In the genomic region with DNA sequence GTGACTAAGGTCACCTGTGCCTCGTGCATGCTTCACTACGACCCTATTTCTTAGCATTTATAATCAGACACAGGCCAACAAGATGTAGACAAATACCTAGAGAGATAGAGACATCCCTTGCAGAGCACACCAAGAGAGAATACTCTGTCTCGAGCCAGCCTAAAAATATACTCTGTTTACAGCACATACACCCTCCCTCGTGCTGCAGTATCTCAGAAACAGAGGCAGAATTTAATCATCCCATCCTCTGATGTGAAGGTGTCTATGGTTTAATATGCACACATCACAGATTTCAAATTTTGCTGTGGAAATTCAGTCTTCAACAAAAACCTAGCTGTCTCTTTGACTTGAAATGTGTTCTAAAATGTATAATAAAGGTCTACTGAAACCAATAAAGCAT, we compare ENCODE assay signal across 18 cellular contexts.
DNase-seq lines count a peak whose midpoint lies in the region; FAIRE-seq and TF ChIP-seq lines count a peak whose summit lies in the region.
"Had no signal": no experiment of that assay in that cellular context is flagged by ENCODE, and none has a peak within 500 bp of the region (broad histone marks: within the 10 kb centered on the region; RNA-seq: fewer than 3 reads in every experiment).

No MANE protein-coding gene starts in this region.

- WGBS in hepatocyte (ENCODE audit: low lambda C conversion rate, missing lambda C conversion rate): 71% methylated on average over 4 of the region's 4 CpGs

- peaks cover 6% of the 10 kb centered on the region for H3K4me1 ChIP-seq in hepatocyte (ENCODE audit: insufficient read depth)
- H3K4me1 ChIP-seq: BLaER1 treated with 17β-estradiol and CSF1 and Interleukin-3, amounts not matched to agents 10 nM and 100 nM had no signal

- H3K4me3 ChIP-seq in hepatocyte: no peak overlapping the region
- H3K4me3 ChIP-seq: BLaER1 treated with 17β-estradiol and CSF1 and Interleukin-3, amounts not matched to agents 10 nM and 100 nM had no signal

- H4K20me1 ChIP-seq in hepatocyte (ENCODE audit: insufficient read depth, poor library complexity, severe bottlenecking): no peaks in the 10 kb centered on the region
- H4K20me1 ChIP-seq: BLaER1 treated with 17β-estradiol and CSF1 and Interleukin-3, amounts not matched to agents 10 nM and 100 nM had no signal

- DNase-seq in NCI-H345 treated with DMSO at 0.1 percent for 48 hours (lab: John Stamatoyannopoulos, UW; ENCODE audit: unreplicated experiment): peak; percentile 61
- no peak for DNase-seq in NCI-H345 (lab: John Stamatoyannopoulos, UW)
- peak; percentile 45 for DNase-seq in Ammon's horn (ENCODE audit: low spot score)
- peak in 6 of 61 donors; percentile 7 to 36 (median 14) for DNase-seq in caudate nucleus (lab: John Stamatoyannopoulos, UW)
- DNase-seq in hepatocyte (ENCODE audit: low spot score): no peak
- DNase-seq in GM19239 (ENCODE audit: insufficient read length, low spot score): no peak
- DNase-seq in activated CD4-positive, alpha-beta T cell treated with anti-CD3 and anti-CD28 coated beads, Interleukin-2, amount 50 U/mL, for 4 hours: no peak
- no peak for DNase-seq in CD1c-positive myeloid dendritic cell (ENCODE audit: extremely low spot score)
- DNase-seq: AML-193; CD4-positive, alpha-beta T cell; DMS79 had no signal

- no peaks in the 10 kb centered on the region for H3K27me3 ChIP-seq in hepatocyte
- H3K27me3 ChIP-seq: BLaER1 treated with 17β-estradiol and CSF1 and Interleukin-3, amounts not matched to agents 10 nM and 100 nM had no signal

- TF ChIP-seq CTCF in hepatocyte (IDR thresholded peaks at IDR 0.05; ENCODE audit: poor library complexity): no peak

- H3K27ac ChIP-seq in caudate nucleus (ENCODE audit: low read depth, low read length) (peak overlapping the region; percentile 76), hepatocyte (no peak overlapping the region)
- H3K27ac ChIP-seq: 22Rv1; BLaER1 treated with 17β-estradiol and CSF1 and Interleukin-3, amounts not matched to agents 10 nM and 100 nM had no signal

- peak overlapping the region; percentile 40 for H3K4me2 ChIP-seq in hepatocyte
- H3K4me2 ChIP-seq: BLaER1 treated with 17β-estradiol and CSF1 and Interleukin-3, amounts not matched to agents 10 nM and 100 nM had no signal

- H3K9me3 ChIP-seq in hepatocyte (ENCODE audit: low read depth): no peaks in the 10 kb centered on the region
- H3K9me3 ChIP-seq: BLaER1 treated with 17β-estradiol and CSF1 and Interleukin-3, amounts not matched to agents 10 nM and 100 nM had no signal

- FAIRE-seq in GM19239 (lab: Jason Lieb, UNC): no peak
- FAIRE-seq: G401.6, GM12891, H54, HepG2, HTR-8/SVneo had no signal

- no peaks in the 10 kb centered on the region for H3K79me2 ChIP-seq in hepatocyte

- no peak overlapping the region for H2AFZ ChIP-seq in hepatocyte

- H3K9me2 ChIP-seq in hepatocyte (replicated peaks; ENCODE audit: insufficient read depth): no peaks in the 10 kb centered on the region

- no peaks in the 10 kb centered on the region for H3K36me3 ChIP-seq in hepatocyte (replicated peaks; ENCODE audit: insufficient read depth, low read depth)
- H3K36me3 ChIP-seq: BLaER1 treated with 17β-estradiol and CSF1 and Interleukin-3, amounts not matched to agents 10 nM and 100 nM had no signal

Comparison
In these comparisons a context has a peak if more than half of its experiments do, and no peak if none do; other contexts are left out.
1. DNase-seq: peak in NCI-H345 treated with DMSO at 0.1 percent for 48 hours (single experiment) and Ammon's horn (single experiment); none in NCI-H345 (single experiment), hepatocyte (single experiment), GM19239 (single experiment), activated CD4-positive, alpha-beta T cell treated with anti-CD3 and anti-CD28 coated beads, Interleukin-2, amount 50 U/mL, for 4 hours (0 of 2) and CD1c-positive myeloid dendritic cell (single experiment).